Comparison of ENCODE assay signal across 25 cellular contexts in the genomic region with DNA sequence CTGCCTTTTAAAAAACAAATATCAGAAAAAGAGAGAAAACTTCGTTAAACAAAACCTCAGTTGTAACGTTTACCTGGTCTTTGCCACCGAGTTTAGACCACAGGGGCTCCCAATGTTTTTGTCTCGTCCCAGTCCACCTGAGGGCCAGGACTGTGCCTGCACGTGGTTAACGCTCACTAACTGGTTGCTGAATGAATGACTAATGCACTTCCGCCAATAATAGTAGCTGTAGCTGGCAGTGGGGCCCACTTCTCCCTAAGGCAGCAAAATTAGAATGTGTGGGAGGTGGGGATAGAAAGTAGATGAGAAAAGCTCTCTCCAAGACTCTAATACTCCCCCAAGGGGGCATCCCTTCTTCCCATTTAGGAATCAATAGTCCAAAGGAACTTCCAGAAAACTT. TPM values are rescaled to one million over a fixed set of nuclear protein-coding genes. Genes with fewer than 3 reads are reported as not detected.
DNase-seq lines count a peak whose midpoint lies in the region; ATAC-seq, FAIRE-seq and TF ChIP-seq lines count a peak whose summit lies in the region.
"Had no signal": no experiment of that assay in that cellular context is flagged by ENCODE, and none has a peak within 500 bp of the region (broad histone marks: within the 10 kb centered on the region; RNA-seq: fewer than 3 reads in every experiment).

No MANE protein-coding gene starts in this region.

- H2AFZ ChIP-seq in astrocyte (ENCODE audit: low read depth, low read length): no peak overlapping the region

- no peak overlapping the region for H3K9ac ChIP-seq in astrocyte (ENCODE audit: low read length)

- TF ChIP-seq EP300 in Ishikawa (IDR thresholded peaks at IDR 0.05; ENCODE audit: borderline replicate concordance): no peak

- H3K36me3 ChIP-seq in astrocyte (ENCODE audit: insufficient read depth, low read length) (no peaks in the 10 kb centered on the region), aorta (ENCODE audit: control insufficient read depth in 1 of 2, insufficient read depth in 2 of 2, low read length in 1 of 2) (no peaks in the 10 kb centered on the region)
- H3K36me3 ChIP-seq: SJSA1 had no signal

- no peak overlapping the region for H3K4me3 Mint-ChIP-seq in astrocyte (ENCODE audit: unreplicated experiment)
- H3K4me3 Mint-ChIP-seq: CD4-positive, CD25-positive, alpha-beta regulatory T cell; HFFc6 had no signal

- peaks cover 3% of the 10 kb centered on the region for H3K4me1 Mint-ChIP-seq in astrocyte (ENCODE audit: low read depth, unreplicated experiment)

- peaks cover 36% of the 10 kb centered on the region for H3K27me3 ChIP-seq in astrocyte (ENCODE audit: insufficient read depth, low read length)
- H3K27me3 ChIP-seq in aorta (ENCODE audit: control insufficient read depth in 1 of 2, insufficient read depth in 2 of 2, low read length in 1 of 2): no peaks in the 10 kb centered on the region
- H3K27me3 ChIP-seq: SJSA1 had no signal

- no peaks in the 10 kb centered on the region for H3K9me3 Mint-ChIP-seq in astrocyte (ENCODE audit: unreplicated experiment)
- H3K9me3 Mint-ChIP-seq: HFFc6 had no signal

- no peak for TF ChIP-seq CTCF in astrocyte (IDR thresholded peaks at IDR 0.05; ENCODE audit: insufficient read depth, low read depth, low read length)

- WGBS in aorta, 2 donors: 49 to 56% methylated on average over 7 of the region's 7 CpGs

- H3K9me3 ChIP-seq in astrocyte (ENCODE audit: insufficient read depth, low read depth, low read length) (no peaks in the 10 kb centered on the region), aorta (ENCODE audit: control insufficient read depth, low read length) (no peaks in the 10 kb centered on the region)
- H3K9me3 ChIP-seq: SJSA1 had no signal

- FAIRE-seq in astrocyte (lab: Jason Lieb, UNC) (no peak), urothelium cell line (lab: Jason Lieb, UNC) (no peak)
- FAIRE-seq: GM12892, GM18507, H54 had no signal

- intact Hi-C loops in aorta (cut with DNase I): no loop called here

- H3K27me3 Mint-ChIP-seq in astrocyte (ENCODE audit: low read depth, unreplicated experiment): peaks cover 50% of the 10 kb centered on the region

- H3K79me2 ChIP-seq in astrocyte (ENCODE audit: insufficient read depth, low read length): no peaks in the 10 kb centered on the region

- H4K20me1 ChIP-seq in astrocyte (ENCODE audit: insufficient read depth, low read length): no peaks in the 10 kb centered on the region

- H3K4me3 ChIP-seq in astrocyte (ENCODE audit: insufficient read depth, low read depth, low read length) (no peak overlapping the region), aorta (ENCODE audit: low read length in 2 of 2) (no peak overlapping the region)
- H3K4me3 ChIP-seq: SJSA1 had no signal

- H3K4me1 ChIP-seq in astrocyte (ENCODE audit: insufficient read depth, low read length) (no peaks in the 10 kb centered on the region), aorta (ENCODE audit: control insufficient read depth in 1 of 2, insufficient read depth in 2 of 2, low read length in 2 of 2) (no peaks in the 10 kb centered on the region)
- H3K4me1 ChIP-seq: SJSA1 had no signal

- H3K36me3 Mint-ChIP-seq in astrocyte (ENCODE audit: low read depth, unreplicated experiment): no peaks in the 10 kb centered on the region
- H3K36me3 Mint-ChIP-seq: CD4-positive, CD25-positive, alpha-beta regulatory T cell had no signal

- ATAC-seq in aorta (ENCODE audit: low FRiP score): no peak
- ATAC-seq: Panc1 had no signal

- no peak overlapping the region for H3K4me2 ChIP-seq in astrocyte (ENCODE audit: low read length)

- H3K27ac ChIP-seq in astrocyte (ENCODE audit: low read depth, low read length) (no peak overlapping the region), aorta (ENCODE audit: low read depth in 1 of 2, low read length in 2 of 2) (no peak overlapping the region)
- H3K27ac ChIP-seq: 22Rv1, SJSA1 had no signal

- DNase-seq in DMS53 (lab: John Stamatoyannopoulos, UW) (peak; percentile 57), DMS53 treated with DMSO at 0.1 percent for 48 hours (lab: John Stamatoyannopoulos, UW; ENCODE audit: unreplicated experiment) (no peak), astrocyte (ENCODE audit: low read depth) (peak; percentile 13), urothelium cell line (ENCODE audit: low spot score) (peak; percentile 22), aorta (no peak), DMS114 treated with DMSO at 0.1 percent for 48 hours (lab: John Stamatoyannopoulos, UW; ENCODE audit: unreplicated experiment) (no peak)
- DNase-seq in stimulated activated CD4-positive, alpha-beta T cell treated with anti-CD3 and anti-CD28 coated beads, Interleukin-15, amount 100 ng/mL, for 24 hours: no peak
- DNase-seq: AML-193; CD4-positive, CD25-positive, alpha-beta regulatory T cell; COR-L47; DMS 273 treated with DMSO at 0.1 percent for 48 hours; HFFc6; Karpas-422; NCI-H1417; NCI-H187; NCI-H226; NCI-H524 had no signal

- H3K27ac Mint-ChIP-seq in astrocyte (ENCODE audit: unreplicated experiment): no peak overlapping the region
- H3K27ac Mint-ChIP-seq: CD4-positive, CD25-positive, alpha-beta regulatory T cell; HFFc6 had no signal

- no peak for TF ChIP-seq RAD21 in Ishikawa (IDR thresholded peaks at IDR 0.05; ENCODE audit: low read depth)

TF ChIP-seq in Ishikawa, 13 proteins besides CTCF, POLR2A, EP300 and RAD21:
- TF ChIP-seq FOXM1 (IDR thresholded peaks at IDR 0.05; ENCODE audit: borderline replicate concordance, low read depth): no peak
- TF ChIP-seq REST (IDR thresholded peaks at IDR 0.05; ENCODE audit: low read depth): no peak
- TF ChIP-seq NFIC (IDR thresholded peaks at IDR 0.05): no peak
- peak; percentile 19; the same call in 1 of the 2 replicates for TF ChIP-seq MAX (IDR thresholded peaks at IDR 0.05)
- TF ChIP-seq TAF1 (IDR thresholded peaks at IDR 0.05; ENCODE audit: low read depth): no peak
- TF ChIP-seq, protein P1, sequence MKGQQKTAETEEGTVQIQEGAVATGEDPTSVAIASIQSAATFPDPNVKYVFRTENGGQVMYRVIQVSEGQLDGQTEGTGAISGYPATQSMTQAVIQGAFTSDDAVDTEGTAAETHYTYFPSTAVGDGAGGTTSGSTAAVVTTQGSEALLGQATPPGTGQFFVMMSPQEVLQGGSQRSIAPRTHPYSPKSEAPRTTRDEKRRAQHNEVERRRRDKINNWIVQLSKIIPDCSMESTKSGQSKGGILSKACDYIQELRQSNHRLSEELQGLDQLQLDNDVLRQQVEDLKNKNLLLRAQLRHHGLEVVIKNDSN (IDR thresholded peaks at IDR 0.05): no peak
- no peak for TF ChIP-seq TEAD4 (IDR thresholded peaks at IDR 0.05)

RNA-seq across cellular contexts. Expression of gene MED27, which starts 29.1 kb away (rescaled TPM):
- total RNA-seq in astrocyte (26.9 and 27.7 TPM in 2 replicates), aorta (10 to 100 TPM; 16.8 to 25.1 TPM)
- polyA plus RNA-seq in aorta: 10 to 100 TPM; 15.5 to 25.1 TPM

RNA-seq across cellular contexts. Expression of gene NTNG2, which starts 53.1 kb away (rescaled TPM):
- total RNA-seq in astrocyte: 2.4 and 2.5 TPM in 2 replicates
- total RNA-seq in aorta: 1 to 10 TPM; 1.8 to 5.3 TPM
- polyA plus RNA-seq in aorta: under 1 TPM; 0.25 to 0.33 TPM
- total RNA-seq: MCF 10A, SJSA1 had no signal

Comparison
In these comparisons a context has a peak if more than half of its experiments do, and no peak if none do; other contexts are left out.
1. DNase-seq: peak in DMS53 (single experiment), astrocyte (single experiment) and urothelium cell line (single experiment); none in DMS53 treated with DMSO at 0.1 percent for 48 hours (single experiment), stimulated activated CD4-positive, alpha-beta T cell treated with anti-CD3 and anti-CD28 coated beads, Interleukin-15, amount 100 ng/mL, for 24 hours (single experiment), aorta (0 of 2) and DMS114 treated with DMSO at 0.1 percent for 48 hours (single experiment).